1 cellular context compared by ENCODE assay signal in genomic region chr11:95156133-95156731, GRCh38.
A peak's percentile ranks its signal among the peaks of the same experiment; 100 is the strongest.
TF ChIP-seq lines count a peak whose summit lies in the region.

No MANE protein-coding gene starts in this region.

TF ChIP-seq in K562, 482 proteins besides CTCF, POLR2A, EP300 and RAD21 (continued from another document):
- TF ChIP-seq PBX2 (CRISPR knock-in tag; IDR thresholded peaks at IDR 0.05; ENCODE audit: low read depth) (no peak), PBX2 (tag; conservative IDR thresholded peaks at IDR 0.05; ENCODE audit: low read depth) (peak; percentile 71), SP2 (IDR thresholded peaks at IDR 0.05; ENCODE audit: extremely low read depth, low read depth, low read length, poor library complexity, severe bottlenecking) (peak; percentile 21), PKNOX1 (IDR thresholded peaks at IDR 0.05) (peak; percentile 96)
